In genomic region chr11:9820260-9820659, GRCh38 we compare ENCODE assay signal across 3 cellular contexts.
TF ChIP-seq lines count a peak whose summit lies in the region.

No MANE protein-coding gene starts in this region.

TF ChIP-seq in GM23338, 12 proteins besides CTCF, POLR2A, EP300 and RAD21 (continues in another document):
- no peak for TF ChIP-seq REST (IDR thresholded peaks at IDR 0.05; ENCODE audit: unreplicated experiment)
- no peak for TF ChIP-seq ETS1 (IDR thresholded peaks at IDR 0.05)
- TF ChIP-seq CREB1 (CRISPR knock-in tag; IDR thresholded peaks at IDR 0.05; ENCODE audit: low read depth) = no peak

TF ChIP-seq in K562, 482 proteins besides CTCF, POLR2A, EP300 and RAD21 (continues in another document):
- TF ChIP-seq SNRNP70 (optimal IDR thresholded peaks at IDR 0.05; ENCODE audit: low read depth, low read length) = no peak
- TF ChIP-seq CTCFL (IDR thresholded peaks at IDR 0.05; ENCODE audit: borderline replicate concordance, insufficient read depth, low read depth, low read length, poor library complexity, severe bottlenecking) = no peak
- TF ChIP-seq GATAD2B (IDR thresholded peaks at IDR 0.05; ENCODE audit: borderline replicate concordance) = no peak
- no peak for TF ChIP-seq ZC3H4 (CRISPR knock-in tag; IDR thresholded peaks at IDR 0.05; ENCODE audit: borderline replicate concordance)
- no peak for TF ChIP-seq HNRNPH1 (optimal IDR thresholded peaks at IDR 0.05; ENCODE audit: low read depth, low read length)
- TF ChIP-seq MITF (IDR thresholded peaks at IDR 0.05) = no peak
- TF ChIP-seq ZNF197 (CRISPR knock-in tag; IDR thresholded peaks at IDR 0.05; ENCODE audit: low read depth) = no peak
- no peak for TF ChIP-seq ATF1 (CRISPR knock-in tag; IDR thresholded peaks at IDR 0.05)
- no peak for TF ChIP-seq ATF1 (tag; IDR thresholded peaks at IDR 0.05)
- no peak for TF ChIP-seq ARID2 (IDR thresholded peaks at IDR 0.05)
- TF ChIP-seq ZBTB40 (IDR thresholded peaks at IDR 0.05) = no peak
- no peak for TF ChIP-seq ZBTB40 (CRISPR knock-in tag; IDR thresholded peaks at IDR 0.05)

TF ChIP-seq in HepG2, 621 proteins besides CTCF, POLR2A, EP300 and RAD21:
- TF ChIP-seq ZNF724P (CRISPR knock-in tag; IDR thresholded peaks at IDR 0.05; ENCODE audit: borderline replicate concordance) (no peak), E2F1 (CRISPR knock-in tag; IDR thresholded peaks at IDR 0.05) (no peak), ZNF557 (CRISPR knock-in tag; IDR thresholded peaks at IDR 0.05) (no peak), ZNF138 (CRISPR knock-in tag; IDR thresholded peaks at IDR 0.05; ENCODE audit: low read depth) (no peak), SIX4 (CRISPR knock-in tag; IDR thresholded peaks at IDR 0.05) (no peak), BRD4 (CRISPR knock-in tag; IDR thresholded peaks at IDR 0.05) (no peak), TGIF2 (CRISPR knock-in tag; IDR thresholded peaks at IDR 0.05) (no peak), NFE2L1 (CRISPR knock-in tag; IDR thresholded peaks at IDR 0.05; ENCODE audit: borderline replicate concordance) (no peak), FOXP1 (IDR thresholded peaks at IDR 0.05) (no peak), FOXP1 (CRISPR knock-in tag; IDR thresholded peaks at IDR 0.05) (no peak)
